In genomic region chr3:127480196-127480933, GRCh38 we compare ENCODE assay signal across 12 cellular contexts.
"Had no signal": no experiment of that assay in that cellular context is flagged by ENCODE, and none has a peak within 500 bp of the region (broad histone marks: within the 10 kb centered on the region; RNA-seq: fewer than 3 reads in every experiment).

No MANE protein-coding gene starts in this region.

- H3K4me3 ChIP-seq: gastroesophageal sphincter, heart right ventricle, lung, stomach, vagina had no signal

- H3K27me3 ChIP-seq: dorsolateral prefrontal cortex, heart right ventricle, stomach, vagina had no signal

- H3K36me3 ChIP-seq: gastroesophageal sphincter, heart right ventricle, neutrophil, stomach, vagina, WERI-Rb-1 had no signal

- H3K27ac ChIP-seq: dorsolateral prefrontal cortex, gastroesophageal sphincter, heart right ventricle, neutrophil, stomach, vagina, WERI-Rb-1 had no signal

- H3K4me1 ChIP-seq: gastroesophageal sphincter, stomach, vagina had no signal

- ATAC-seq: gastroesophageal sphincter had no signal

- DNase-seq: activated CD4-positive, alpha-beta memory T cell treated with anti-CD3 and anti-CD28 coated beads, Interleukin-2, amount 10 ng/mL, durations not matched to agents 7 days and 5 days; activated naive CD4-positive, alpha-beta T cell treated with Interleukin-2 at 50 U/mL for 16 hours; erythroblast; heart right ventricle; stomach; T-helper 9 cell; WERI-Rb-1 had no signal

- H3K9me3 ChIP-seq: gastroesophageal sphincter, heart right ventricle, neutrophil, stomach, vagina had no signal
